Comparison of ENCODE assay signal across 31 cellular contexts in genomic region chr6:91719414-91719813, GRCh38.
A peak's percentile ranks its signal among the peaks of the same experiment; 100 is the strongest.
DNase-seq lines count a peak whose midpoint lies in the region; ATAC-seq, FAIRE-seq and TF ChIP-seq lines count a peak whose summit lies in the region.
"Had no signal": no experiment of that assay in that cellular context is flagged by ENCODE, and none has a peak within 500 bp of the region (broad histone marks: within the 10 kb centered on the region; RNA-seq: fewer than 3 reads in every experiment).

No MANE protein-coding gene starts in this region.

- H3K9me2 ChIP-seq in neural cell (ENCODE audit: insufficient read depth, low read length) (no peaks in the 10 kb centered on the region), PC-9 (ENCODE audit: insufficient read depth) (no peaks in the 10 kb centered on the region)

- no peak overlapping the region for H3K4me2 ChIP-seq in neural cell (ENCODE audit: low read length)
- H3K4me2 ChIP-seq in PC-9: no peak overlapping the region
- no peak overlapping the region for H3K4me2 ChIP-seq in mammary epithelial cell (ENCODE audit: insufficient read depth, low read depth, low read length)

- H3K79me2 ChIP-seq in neural cell (replicated peaks; ENCODE audit: insufficient read depth, low read length) (no peaks in the 10 kb centered on the region), PC-9 (ENCODE audit: low read depth) (no peaks in the 10 kb centered on the region), mammary epithelial cell (ENCODE audit: insufficient read depth, low read length) (no peaks in the 10 kb centered on the region)

- H3K9me3 ChIP-seq in neural cell (ENCODE audit: low read length): no peaks in the 10 kb centered on the region
- no peaks in the 10 kb centered on the region for H3K9me3 ChIP-seq in PC-9 (ENCODE audit: insufficient read depth, low read depth)
- H3K9me3 ChIP-seq in mammary epithelial cell (replicated peaks; ENCODE audit: insufficient read depth, low read length): no peaks in the 10 kb centered on the region
- H3K9me3 ChIP-seq: ascending aorta, colonic mucosa, mucosa of descending colon, thyroid gland, vagina had no signal

- in situ Hi-C loops in mammary epithelial cell (cut with MboI; ENCODE audit: low sequenced_read_pairs in 2 of 2): no loop called here

- WGBS in mammary epithelial cell (ENCODE audit: low coverage, missing lambda C conversion rate): 0% methylated on average over 1 of the region's 1 CpG

- ATAC-seq in HG02981 (IDR thresholded peaks at IDR 0.05; ENCODE audit: unreplicated experiment): peak; percentile 65
- ATAC-seq: activated CD8-positive, alpha-beta T cell treated with anti-CD3 and anti-CD28 coated beads for 36 hours; mucosa of descending colon; natural killer cell treated with Interleukin-12 subunit alpha and Interleukin-12 subunit beta and Interleukin-15 and Interleukin-18, amount 100 ng/mL, for 72 hours; stimulated activated naive CD8-positive, alpha-beta T cell treated with anti-CD3 and anti-CD28 coated beads, Interleukin-15, amount 100 ng/mL, for 72 hours had no signal

- intact Hi-C loops in PC-9 (cut with micrococcal nuclease; ENCODE audit: unreplicated experiment): no loop called here
- intact Hi-C loops in mammary epithelial cell (cut with micrococcal nuclease): no loop called here

- no peak for TF ChIP-seq RAD21 in neural cell (conservative IDR thresholded peaks at IDR 0.05)

- POLR2A ChIA-PET in PC-9 (lab: Charles Lee; ENCODE audit: unreplicated experiment): interaction anchor here (0.7 kb wide), 1 partner anchor 77 kb away, joined by 3 read pairs; no protein-coding TSS in a partner anchor

- H3K9ac ChIP-seq in neural cell (ENCODE audit: low read length) (no peak overlapping the region), mammary epithelial cell (ENCODE audit: insufficient read depth, low read length) (no peak overlapping the region)

- H2AFZ ChIP-seq in neural cell (ENCODE audit: low read depth, low read length) (no peak overlapping the region), PC-9 (no peak overlapping the region), mammary epithelial cell (ENCODE audit: low read depth, low read length) (no peak overlapping the region)

- dilution Hi-C loops in mammary epithelial cell (cut with HindIII; ENCODE audit: low sequenced_read_pairs): no loop called here

- BruUV-seq in PC-9 (replicated peaks; lab: Mats Ljungman, UMichigan) (no TSS peak), mammary epithelial cell (replicated peaks; lab: Mats Ljungman, UMichigan) (no TSS peak)

- H3K4me3 ChIP-seq in neural cell (ENCODE audit: low read length) (no peak overlapping the region), PC-9 (no peak overlapping the region), mammary epithelial cell (replicated peaks in 1 of 3; ENCODE audit: insufficient read depth in 1 of 3, low read depth in 2 of 3, low read length in 3 of 3) (no peak overlapping the region)
- H3K4me3 ChIP-seq: ascending aorta, cardiac muscle cell, colonic mucosa, mucosa of descending colon, SK-N-MC, skin epidermis, thyroid gland, vagina had no signal

- H3K4me1 ChIP-seq in PC-9 (replicated peaks; ENCODE audit: insufficient read depth): 0 out of 2 replicates have a peak, but pooled peaks cover 2% of the 10 kb centered on the region
- H3K4me1 ChIP-seq in mammary epithelial cell (ENCODE audit: insufficient read depth, low read length): peaks cover under 1% of the 10 kb centered on the region
- H3K4me1 ChIP-seq: ascending aorta, colonic mucosa, thyroid gland, vagina had no signal

- TF ChIP-seq EP300 in neural cell (conservative IDR thresholded peaks at IDR 0.05; ENCODE audit: poor library complexity, severe bottlenecking): no peak

- DNase-seq in GM19239 (ENCODE audit: insufficient read length, low spot score) (no peak), MV-4-11 (lab: John Stamatoyannopoulos, UW) (peak; percentile 9), PC-9 (no peak), mammary epithelial cell (no peak), C1 segment of cervical spinal cord (lab: John Stamatoyannopoulos, UW) (no peak), NCI-H446 (lab: John Stamatoyannopoulos, UW) (no peak)
- DNase-seq: activated CD4-positive, alpha-beta T cell treated with anti-CD3 and anti-CD28 coated beads for 1 hour; activated CD8-positive, alpha-beta T cell treated with anti-CD3 and anti-CD28 coated beads for 36 hours; activated naive CD8-positive, alpha-beta T cell treated with anti-CD3 and anti-CD28 coated beads for 36 hours; activated T-cell treated with anti-CD3 and anti-CD28 coated beads for 4 hours; colonic mucosa; DND-41; effector memory CD4-positive, alpha-beta T cell; glutamatergic neuron; GOT3; mucosa of descending colon; NCI-H1105 treated with DMSO at 0.1 percent for 48 hours; NCI-H2029; NCI-H69; stimulated activated naive CD8-positive, alpha-beta T cell treated with anti-CD3 and anti-CD28 coated beads, Interleukin-15, amount 100 ng/mL, for 72 hours; thyroid gland had no signal

- H3K27ac ChIP-seq in neural cell (ENCODE audit: low read length) (peak overlapping the region; percentile 81), PC-9 (no peak overlapping the region), mammary epithelial cell (ENCODE audit: insufficient read depth, low read depth, low read length) (no peak overlapping the region)
- H3K27ac ChIP-seq: ascending aorta, C4-2B, cardiac muscle cell, colonic mucosa, SK-N-MC, skin epidermis, thyroid gland, vagina had no signal

- H3F3A ChIP-seq in neural cell (ENCODE audit: insufficient read depth, low read length, poor library complexity, severe bottlenecking): no peaks in the 10 kb centered on the region
- no peaks in the 10 kb centered on the region for H3F3A ChIP-seq in PC-9 (ENCODE audit: insufficient read depth, low read depth)

- FAIRE-seq in GM19239 (lab: Jason Lieb, UNC): peak; percentile 56
- FAIRE-seq: keratinocyte had no signal

- H4K20me1 ChIP-seq in neural cell (ENCODE audit: insufficient read depth) (no peaks in the 10 kb centered on the region), PC-9 (ENCODE audit: insufficient read depth) (no peaks in the 10 kb centered on the region), mammary epithelial cell (ENCODE audit: insufficient read depth, low read length) (no peaks in the 10 kb centered on the region)

- TF ChIP-seq CTCF in neural cell (IDR thresholded peaks at IDR 0.05; ENCODE audit: poor library complexity, severe bottlenecking) (no peak), PC-9 (conservative IDR thresholded peaks at IDR 0.05) (no peak), mammary epithelial cell (conservative IDR thresholded peaks at IDR 0.05 in 1 of 2, IDR thresholded peaks at IDR 0.05 in 1 of 2; ENCODE audit: extremely low read depth in 1 of 2, insufficient read depth in 1 of 2, low read depth in 1 of 2, low read length in 2 of 2) (no peak)

- H3K27me3 ChIP-seq in neural cell (ENCODE audit: insufficient read depth, low read depth, low read length) (no peaks in the 10 kb centered on the region), PC-9 (ENCODE audit: insufficient read depth, low read depth) (no peaks in the 10 kb centered on the region), mammary epithelial cell (ENCODE audit: insufficient read depth, low read length) (no peaks in the 10 kb centered on the region)
- H3K27me3 ChIP-seq: ascending aorta, cardiac muscle cell, colonic mucosa, thyroid gland, vagina had no signal

- CTCF ChIA-PET in PC-9 (lab: Charles Lee) (no interaction called here), mammary epithelial cell (lab: Charles Lee; ENCODE audit: low non-redundant PET) (no interaction called here)

- no peaks in the 10 kb centered on the region for H3K36me3 ChIP-seq in neural cell (ENCODE audit: insufficient read depth, low read length)
- no peaks in the 10 kb centered on the region for H3K36me3 ChIP-seq in PC-9 (ENCODE audit: low read depth)
- H3K36me3 ChIP-seq in mammary epithelial cell (ENCODE audit: insufficient read depth, low read length): no peaks in the 10 kb centered on the region
- H3K36me3 ChIP-seq: ascending aorta, cardiac muscle cell, colonic mucosa, thyroid gland, vagina had no signal

TF ChIP-seq in neural cell, 6 proteins besides CTCF, POLR2A, EP300 and RAD21:
- no peak for TF ChIP-seq REST (IDR thresholded peaks at IDR 0.05; ENCODE audit: borderline replicate concordance)
- TF ChIP-seq TAF1 (IDR thresholded peaks at IDR 0.05; ENCODE audit: low read depth): no peak
- no peak for TF ChIP-seq MXI1 (conservative IDR thresholded peaks at IDR 0.05; ENCODE audit: poor library complexity, severe bottlenecking)
- TF ChIP-seq POLR2AphosphoS5 (IDR thresholded peaks at IDR 0.05): no peak
- TF ChIP-seq EZH2 (IDR thresholded peaks at IDR 0.05; ENCODE audit: borderline replicate concordance, insufficient read depth, low read length, poor library complexity, severe bottlenecking): no peak
- TF ChIP-seq SMC3 (conservative IDR thresholded peaks at IDR 0.05; ENCODE audit: poor library complexity): no peak
